In genomic region chr19:54209748-54210494, GRCh38 we compare ENCODE assay signal across 8 cellular contexts. TPM values are rescaled to one million over a fixed set of nuclear protein-coding genes. Genes with fewer than 3 reads are reported as not detected.
A peak's percentile ranks its signal among the peaks of the same experiment; 100 is the strongest.
DNase-seq lines count a peak whose midpoint lies in the region; ATAC-seq and TF ChIP-seq lines count a peak whose summit lies in the region.

No MANE protein-coding gene starts in this region.

- peak overlapping the region; percentile 52 for H3K27ac Mint-ChIP-seq in WTC11

- H3K9me3 Mint-ChIP-seq in WTC11, result no peaks in the 10 kb centered on the region

- peaks cover 28% of the 10 kb centered on the region for H3K4me1 Mint-ChIP-seq in WTC11

- H3K36me3 Mint-ChIP-seq in WTC11, result peaks cover 40% of the 10 kb centered on the region

- peak in 1 of 4 donors; percentile 30 for TF ChIP-seq POLR2A in esophagus squamous epithelium (IDR thresholded peaks at IDR 0.05)
- no peak for TF ChIP-seq POLR2A in uterus (IDR thresholded peaks at IDR 0.05)

- intact Hi-C loops in esophagus squamous epithelium (cut with DNase I), result no loop called here
- intact Hi-C loops in uterus (cut with DNase I; ENCODE audit: low total_unique reads), result no loop called here

- no peak for TF ChIP-seq CTCF in WTC11 (IDR thresholded peaks at IDR 0.05)
- no peak for TF ChIP-seq CTCF in esophagus squamous epithelium (IDR thresholded peaks at IDR 0.05)
- TF ChIP-seq CTCF in uterus (IDR thresholded peaks at IDR 0.05), result no peak

- CTCF ChIA-PET in WTC11 (lab: Charles Lee), result interaction anchor here (0.5 to 2.6 kb wide), 3 partner anchors 17 to 56 kb away, joined by 3 to 14 read pairs (median 6); no protein-coding TSS in a partner anchor

- POLR2A ChIA-PET in WTC11 (lab: Charles Lee), result interaction anchor here (0.7 to 3.9 kb wide), 4 partner anchors 18 to 877 kb away, joined by 3 to 21 read pairs (median 6); partner anchors contain the start of gene TSEN34

- H3K9me3 ChIP-seq in esophagus squamous epithelium (no peaks in the 10 kb centered on the region), uterus (no peaks in the 10 kb centered on the region)

- H3K4me1 ChIP-seq in esophagus squamous epithelium (peaks cover 27 to 59% (median 43%) of the 10 kb centered on the region in 3 donors), uterus (peaks cover 0 to 10% of the 10 kb centered on the region in 2 donors)

- H3K4me3 Mint-ChIP-seq in WTC11, result no peak overlapping the region

- H3K27me3 Mint-ChIP-seq in WTC11 (ENCODE audit: low read depth), result no peaks in the 10 kb centered on the region; the same call in 1 of the 2 replicates

- H3K36me3 ChIP-seq in esophagus squamous epithelium (peaks cover 22 to 41% (median 31%) of the 10 kb centered on the region in 3 donors), uterus (no peaks in the 10 kb centered on the region)

- ATAC-seq in WTC11, result peak; percentile 6
- no peak for ATAC-seq in HG02763 (IDR thresholded peaks at IDR 0.05; ENCODE audit: unreplicated experiment)

- peak; percentile 50 for DNase-seq in activated CD4-positive, alpha-beta T cell treated with anti-CD3 and anti-CD28 coated beads for 48 hours
- no peak for DNase-seq in activated CD4-positive, alpha-beta T cell treated with anti-CD3 and anti-CD28 coated beads for 1 hour
- DNase-seq in NCI-H2081 treated with DMSO at 0.1 percent for 48 hours (lab: John Stamatoyannopoulos, UW) (peak; percentile 81), WTC11 (ENCODE audit: low spot score) (no peak), esophagus squamous epithelium (lab: John Stamatoyannopoulos, UW) (no peak), myocyte (ENCODE audit: low read depth) (peak; percentile 99), uterus (peak; percentile 80 to 83)

- 29 to 42% methylated on average over 10 to 11 of the region's 11 CpGs for WGBS in esophagus squamous epithelium, 2 donors

- H3K27ac ChIP-seq in esophagus squamous epithelium (peak overlapping the region; percentile 26 to 92 (median 76)), uterus (peak overlapping the region; percentile 63 to 74)

- H3K27me3 ChIP-seq in esophagus squamous epithelium (no peaks in the 10 kb centered on the region), uterus (no peaks in the 10 kb centered on the region)

- H3K4me3 ChIP-seq in esophagus squamous epithelium, result peak overlapping the region in 1 of 4 donors; percentile 2
- no peak overlapping the region for H3K4me3 ChIP-seq in uterus

TF ChIP-seq in WTC11, 78 proteins besides CTCF, POLR2A, EP300 and RAD21:
- TF ChIP-seq ATF1 (CRISPR knock-in tag; IDR thresholded peaks at IDR 0.05) (no peak), FOXP1 (CRISPR knock-in tag; IDR thresholded peaks at IDR 0.05; ENCODE audit: borderline replicate concordance) (no peak), FOXJ3 (CRISPR knock-in tag; IDR thresholded peaks at IDR 0.05; ENCODE audit: borderline replicate concordance) (no peak), GABPB1 (CRISPR knock-in tag; IDR thresholded peaks at IDR 0.05) (peak; percentile 37; the same call in 1 of the 2 replicates)
TF ChIP-seq in WTC11: peak in this region for 1.

RNA-seq across cellular contexts. Expression of gene RPS9, which starts 9.3 kb away (rescaled TPM):
- total RNA-seq in WTC11 (2021) (1,828 to 2,106 TPM (median 2,018 TPM) in 3 replicates), esophagus squamous epithelium (1,000 to 10,000 TPM; 1,466 to 2,803 (median 2,105) TPM), myocyte (937 and 1,223 TPM in 2 replicates), uterus (1,000 to 10,000 TPM; 1,240 to 3,586 (median 2,088) TPM)
- 1,404 TPM for polyA plus RNA-seq in myocyte (2012)

RNA-seq across cellular contexts. Expression of gene LILRB3, which starts 12.9 kb away (rescaled TPM):
- not detected in 3 replicates for total RNA-seq in WTC11 (2021)
- 10 to 100 TPM in 1 of 4 donors, 1 to 10 TPM in 2, not detected in 1; 7.8 to 18.8 (median 8.3) TPM for total RNA-seq in esophagus squamous epithelium
- total RNA-seq in myocyte, result not detected in 2 replicates
- polyA plus RNA-seq in myocyte (2012), result 0.28 TPM
- 1 to 10 TPM in 2 of 4 donors, not detected in 2; 3.0 to 5.3 TPM for total RNA-seq in uterus

RNA-seq across cellular contexts. Expression of gene TSEN34, which starts 18.8 kb away (rescaled TPM):
- 32.0 to 34.3 TPM (median 32.5 TPM) in 3 replicates for total RNA-seq in WTC11 (2021)
- 10 to 100 TPM; 56.1 to 70.9 (median 64.4) TPM for total RNA-seq in esophagus squamous epithelium
- 95.1 and 104 TPM in 2 replicates for total RNA-seq in myocyte
- 60.4 TPM for polyA plus RNA-seq in myocyte (2012)
- 10 to 100 TPM; 13.1 to 66.4 (median 32.2) TPM for total RNA-seq in uterus

RNA-seq across cellular contexts. Expression of gene MBOAT7, which starts 20.5 kb away (rescaled TPM):
- total RNA-seq in WTC11 (2021) (109 to 126 TPM (median 113 TPM) in 3 replicates), esophagus squamous epithelium (10 to 100 TPM; 32.2 to 56.2 (median 40.8) TPM), myocyte (48.5 and 59.6 TPM in 2 replicates), uterus (10 to 100 TPM in 3 of 4 donors, 1 to 10 TPM in 1; 5.3 to 47.8 (median 19.2) TPM)
- 77.1 TPM for polyA plus RNA-seq in myocyte (2012)

RNA-seq across cellular contexts. Expression of gene LILRA6, which starts 32.7 kb away (rescaled TPM):
- total RNA-seq in WTC11 (2021), result not detected in 3 replicates
- total RNA-seq in esophagus squamous epithelium, result 1 to 10 TPM in 1 of 4 donors, under 1 TPM in 2, not detected in 1; 0.53 to 1.7 (median 0.95) TPM
- not detected in 2 replicates for total RNA-seq in myocyte
- polyA plus RNA-seq in myocyte (2012), result 0.09 TPM
- 1 to 10 TPM in 2 of 4 donors, not detected in 2; 1.0 to 1.7 TPM for total RNA-seq in uterus

Comparison
In these comparisons a context has a peak if more than half of its experiments do, and no peak if none do; other contexts are left out.
1. DNase-seq: peak in activated CD4-positive, alpha-beta T cell treated with anti-CD3 and anti-CD28 coated beads for 48 hours (single experiment), NCI-H2081 treated with DMSO at 0.1 percent for 48 hours (single experiment), myocyte (single experiment) and uterus (2 of 2); none in activated CD4-positive, alpha-beta T cell treated with anti-CD3 and anti-CD28 coated beads for 1 hour (single experiment), WTC11 (single experiment) and esophagus squamous epithelium (single experiment).